Comparison of ENCODE assay signal across 8 cellular contexts in the genomic region with DNA sequence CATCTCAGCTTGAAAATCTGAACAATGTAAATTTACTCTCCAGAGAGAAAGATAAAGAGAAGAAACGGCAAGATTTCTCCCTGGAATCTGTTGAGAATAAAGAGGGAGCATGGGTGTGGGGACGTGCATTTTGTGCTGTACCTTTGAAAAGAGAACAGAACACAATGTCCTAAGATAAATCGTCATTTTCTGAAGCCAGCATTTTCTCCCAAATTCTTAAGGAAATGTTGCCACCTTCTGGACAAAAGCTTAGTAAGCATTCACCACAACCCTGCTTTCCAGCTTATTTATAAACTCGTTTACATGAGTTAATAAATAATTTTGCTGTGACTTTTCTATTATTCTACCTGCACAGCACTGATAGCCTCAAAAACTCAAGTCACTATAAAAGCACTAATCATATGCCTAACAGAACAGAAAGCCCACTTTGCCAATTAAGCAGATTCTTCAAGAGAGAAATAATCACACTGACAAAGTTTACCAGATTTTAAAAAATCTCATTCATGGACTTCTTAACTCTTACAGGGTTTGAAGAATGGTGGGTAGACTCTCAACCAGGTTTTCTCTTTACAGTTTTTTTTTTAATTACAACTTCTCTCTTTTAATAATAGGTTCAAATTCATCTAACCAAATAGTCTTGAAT.
DNase-seq lines count a peak whose midpoint lies in the region; ATAC-seq and TF ChIP-seq lines count a peak whose summit lies in the region.

No MANE protein-coding gene starts in this region.

- WGBS in prostate gland: 3% methylated on average over 4 of the region's 4 CpGs

- H3K27ac ChIP-seq in RWPE2 (ENCODE audit: poor library complexity, severe bottlenecking) (no peak overlapping the region), prostate gland (no peak overlapping the region)

- no peak for TF ChIP-seq POLR2A in prostate gland (IDR thresholded peaks at IDR 0.05)

- DNase-seq in Caco-2: peak in 1 of 2 experiments; percentile 31
- DNase-seq in GM20000 (ENCODE audit: low spot score): no peak
- peak; percentile 58 for DNase-seq in M059J (ENCODE audit: low read depth)
- no peak for DNase-seq in RWPE2 (ENCODE audit: low spot score)
- peak; percentile 78 for DNase-seq in fibroblast of pulmonary artery (ENCODE audit: low read depth)
- DNase-seq in prostate gland (ENCODE audit: low spot score): no peak
- DNase-seq in MG63: no peak

- H3K9me3 ChIP-seq in Caco-2: no peaks in the 10 kb centered on the region
- no peaks in the 10 kb centered on the region for H3K9me3 ChIP-seq in RWPE2 (ENCODE audit: severe bottlenecking)
- H3K9me3 ChIP-seq in prostate gland: no peaks in the 10 kb centered on the region
- no peaks in the 10 kb centered on the region for H3K9me3 ChIP-seq in MG63

- H3K27me3 Mint-ChIP-seq in Caco-2 (ENCODE audit: insufficient read depth, unreplicated experiment): peaks cover 12% of the 10 kb centered on the region

- no peaks in the 10 kb centered on the region for H3K36me3 Mint-ChIP-seq in Caco-2 (ENCODE audit: insufficient read depth, unreplicated experiment)

- H3K27me3 ChIP-seq in Caco-2 (replicated peaks; ENCODE audit: control insufficient read depth, insufficient read depth, low read length): no peaks in the 10 kb centered on the region
- no peaks in the 10 kb centered on the region for H3K27me3 ChIP-seq in RWPE2 (ENCODE audit: insufficient read depth, poor library complexity, severe bottlenecking)
- no peaks in the 10 kb centered on the region for H3K27me3 ChIP-seq in prostate gland (replicated peaks; ENCODE audit: insufficient read depth)
- H3K27me3 ChIP-seq in MG63: no peaks in the 10 kb centered on the region

- H3K9me3 Mint-ChIP-seq in Caco-2 (ENCODE audit: unreplicated experiment): no peaks in the 10 kb centered on the region

- BruUV-seq in Caco-2 (replicated peaks; lab: Mats Ljungman, UMichigan): no TSS peak

- intact Hi-C loops in Caco-2 (cut with micrococcal nuclease; ENCODE audit: unreplicated experiment) (loop anchor here (1.0 to 5.0 kb wide), 7 partner anchors 69 to 1309 kb away; no protein-coding TSS in a partner anchor), prostate gland (cut with DNase I) (loop anchor here (10.0 kb wide), 2 partner anchors 202 to 1062 kb away; no protein-coding TSS in a partner anchor)

- TF ChIP-seq CTCF in Caco-2 (IDR thresholded peaks at IDR 0.05; ENCODE audit: insufficient read depth in 1 of 2, low read depth in 1 of 2, low read length in 1 of 2, severe bottlenecking in 1 of 2, unreplicated experiment in 1 of 2): peak; percentile 32 to 35
- TF ChIP-seq CTCF in GM20000 (IDR thresholded peaks at IDR 0.05; ENCODE audit: extremely low read depth, missing control alignments): peak; percentile 18
- peak; percentile 66 for TF ChIP-seq CTCF in RWPE2 (IDR thresholded peaks at IDR 0.05; ENCODE audit: poor library complexity, severe bottlenecking)
- peak; percentile 63 for TF ChIP-seq CTCF in fibroblast of pulmonary artery (IDR thresholded peaks at IDR 0.05; ENCODE audit: low read length, missing control alignments)
- TF ChIP-seq CTCF in prostate gland (IDR thresholded peaks at IDR 0.05): peak; percentile 9 to 69 (median 56)

- H3K4me3 ChIP-seq in Caco-2 (ENCODE audit: low read depth, low read length) (no peak overlapping the region), RWPE2 (ENCODE audit: severe bottlenecking) (no peak overlapping the region), fibroblast of pulmonary artery (replicated peaks; ENCODE audit: low read depth, low read length) (no peak overlapping the region), prostate gland (no peak overlapping the region), MG63 (no peak overlapping the region)

- H3K27ac Mint-ChIP-seq in Caco-2 (ENCODE audit: unreplicated experiment): no peak overlapping the region

- POLR2A ChIA-PET in Caco-2 (lab: Charles Lee): no interaction called here

- CTCF ChIA-PET in Caco-2 (lab: Charles Lee): interaction anchor here (1.6 kb wide), 1 partner anchor 1032 kb away, joined by 4 read pairs; no protein-coding TSS in a partner anchor

- H3K36me3 ChIP-seq in Caco-2 (ENCODE audit: control insufficient read depth, insufficient read depth, low read length) (no peaks in the 10 kb centered on the region), RWPE2 (ENCODE audit: low read depth) (no peaks in the 10 kb centered on the region), prostate gland (no peaks in the 10 kb centered on the region), MG63 (no peaks in the 10 kb centered on the region)

- H3K4me1 Mint-ChIP-seq in Caco-2 (ENCODE audit: low read depth, unreplicated experiment): no peaks in the 10 kb centered on the region

- no peaks in the 10 kb centered on the region for H3K4me1 ChIP-seq in Caco-2
- H3K4me1 ChIP-seq in RWPE2 (ENCODE audit: insufficient read depth, poor library complexity, severe bottlenecking): no peaks in the 10 kb centered on the region
- H3K4me1 ChIP-seq in prostate gland (replicated peaks): no peaks in the 10 kb centered on the region

- ATAC-seq in RWPE2 (ENCODE audit: low read depth): no peak
- no peak for ATAC-seq in GM18868 (IDR thresholded peaks at IDR 0.05; ENCODE audit: unreplicated experiment)

- no peak overlapping the region for H3K4me3 Mint-ChIP-seq in Caco-2 (ENCODE audit: unreplicated experiment)

Comparison
In these comparisons a context has a peak if more than half of its experiments do, and no peak if none do; other contexts are left out.
1. DNase-seq: peak in M059J (single experiment) and fibroblast of pulmonary artery (single experiment); none in GM20000 (single experiment), RWPE2 (single experiment), prostate gland (single experiment) and MG63 (single experiment).
2. Peak in every context shown above with its lines, with median percentiles within 50 percentile points of each other: CTCF ChIP-seq.